32 cellular contexts compared by ENCODE assay signal in genomic region chr11:2464451-2465165, GRCh38. TPM values are rescaled to one million over a fixed set of nuclear protein-coding genes. Genes with fewer than 3 reads are reported as not detected.
DNase-seq lines count a peak whose midpoint lies in the region; ATAC-seq and TF ChIP-seq lines count a peak whose summit lies in the region.
"Had no signal": no experiment of that assay in that cellular context is flagged by ENCODE, and none has a peak within 500 bp of the region (broad histone marks: within the 10 kb centered on the region; RNA-seq: fewer than 3 reads in every experiment).

No MANE protein-coding gene starts in this region.

- H3K27ac ChIP-seq in adrenal gland (peak overlapping the region; percentile 3 to 99 (median 90)), testis (no peak overlapping the region)
- H3K27ac ChIP-seq: brain microvascular endothelial cell, hepatocyte, psoas muscle, SK-N-MC, skin epidermis, suprapubic skin had no signal

- no peak for DNase-seq in activated naive CD8-positive, alpha-beta T cell treated with anti-CD3 and anti-CD28 coated beads for 36 hours
- DNase-seq in adrenal gland (peak in 5 of 7 donors; percentile 9 to 46 (median 19)), testis (peak; percentile 11), SHP77 treated with DMSO at 0.1 percent for 48 hours (lab: John Stamatoyannopoulos, UW) (no peak), NCI-H1930 (lab: John Stamatoyannopoulos, UW) (no peak)
- DNase-seq in naive thymus-derived CD8-positive, alpha-beta T cell: no peak
- DNase-seq: activated CD4-positive, alpha-beta T cell treated with anti-CD3 and anti-CD28 coated beads for 4 hours; brain microvascular endothelial cell; C1 segment of cervical spinal cord; DND-41; effector memory CD4-positive, alpha-beta T cell; foreskin melanocyte; Kasumi-1; MV-4-11; NCI-H524 treated with DMSO at 0.1 percent for 48 hours; psoas muscle had no signal

- H3K27me3 Mint-ChIP-seq in activated naive CD8-positive, alpha-beta T cell: no peaks in the 10 kb centered on the region
- no peaks in the 10 kb centered on the region for H3K27me3 Mint-ChIP-seq in activated naive CD8-positive, alpha-beta T cell treated with anti-CD3 and anti-CD28 coated beads for 36 hours
- peaks cover 0 to 3% (median 0%) of the 10 kb centered on the region in 5 donors for H3K27me3 Mint-ChIP-seq in naive thymus-derived CD8-positive, alpha-beta T cell
- H3K27me3 Mint-ChIP-seq: activated T-helper 17 cell treated with anti-CD3 and anti-CD28 coated beads, Interleukin-2, amount 50 U/mL, for 72 hours had no signal

- POLR2A ChIA-PET in naive thymus-derived CD8-positive, alpha-beta T cell (lab: Charles Lee): interaction anchor here (1.1 to 7.6 kb wide), 3 partner anchors 17 to 490 kb away, joined by 3 to 76 read pairs (median 3); partner anchors contain the start of genes KCNQ1 and TRPM5

- H3K36me3 Mint-ChIP-seq in activated naive CD8-positive, alpha-beta T cell: no peaks in the 10 kb centered on the region
- no peaks in the 10 kb centered on the region for H3K36me3 Mint-ChIP-seq in activated naive CD8-positive, alpha-beta T cell treated with anti-CD3 and anti-CD28 coated beads for 36 hours
- no peaks in the 10 kb centered on the region for H3K36me3 Mint-ChIP-seq in naive thymus-derived CD8-positive, alpha-beta T cell
- H3K36me3 Mint-ChIP-seq: stimulated activated effector memory CD8-positive, alpha-beta T cell treated with anti-CD3 and anti-CD28 coated beads, Interleukin-12 subunit alpha, Interleukin-12 subunit beta, amount 100 ng/mL, for 72 hours had no signal

- 62 to 78% (median 69%) methylated on average over 13 of the region's 13 CpGs for WGBS in adrenal gland, 4 donors
- 88 to 94% methylated on average over 10 to 13 of the region's 13 CpGs for WGBS in testis, 2 donors

- intact Hi-C loops in adrenal gland (cut with DNase I): no loop called here
- intact Hi-C loops in testis (cut with DNase I; ENCODE audit: low total_unique reads): no loop called here

- no peaks in the 10 kb centered on the region for H3K27me3 ChIP-seq in adrenal gland
- H3K27me3 ChIP-seq in testis: no peaks in the 10 kb centered on the region
- H3K27me3 ChIP-seq: brain microvascular endothelial cell, hepatocyte, suprapubic skin had no signal

- no peaks in the 10 kb centered on the region for H3K9me3 ChIP-seq in adrenal gland (replicated peaks in 1 of 3)
- no peaks in the 10 kb centered on the region for H3K9me3 ChIP-seq in testis
- H3K9me3 ChIP-seq: HAP-1, psoas muscle, suprapubic skin had no signal

- H3K4me3 ChIP-seq in adrenal gland (peak overlapping the region in 1 of 4 donors; percentile 49), testis (no peak overlapping the region)
- H3K4me3 ChIP-seq: GM12878, HAP-1, hepatocyte, psoas muscle, SK-N-MC, skin epidermis, suprapubic skin had no signal

- H3K36me3 ChIP-seq in adrenal gland (replicated peaks in 1 of 2) (no peaks in the 10 kb centered on the region), testis (ENCODE audit: low read depth, missing control alignments) (no peaks in the 10 kb centered on the region)
- H3K36me3 ChIP-seq: brain microvascular endothelial cell, HAP-1, suprapubic skin had no signal

- no peak for TF ChIP-seq POLR2A in adrenal gland (IDR thresholded peaks at IDR 0.05)
- no peak for TF ChIP-seq POLR2A in testis (IDR thresholded peaks at IDR 0.05)

- no peaks in the 10 kb centered on the region for H3K9me3 Mint-ChIP-seq in activated naive CD8-positive, alpha-beta T cell (ENCODE audit: low read depth)
- H3K9me3 Mint-ChIP-seq in activated naive CD8-positive, alpha-beta T cell treated with anti-CD3 and anti-CD28 coated beads for 36 hours: no peaks in the 10 kb centered on the region
- H3K9me3 Mint-ChIP-seq in naive thymus-derived CD8-positive, alpha-beta T cell: no peaks in the 10 kb centered on the region
- H3K9me3 Mint-ChIP-seq: activated T-helper 17 cell treated with anti-CD3 and anti-CD28 coated beads, Interleukin-2, amount 50 U/mL, for 72 hours; neural crest cell; stimulated activated effector memory CD8-positive, alpha-beta T cell treated with anti-CD3 and anti-CD28 coated beads, Interleukin-12 subunit alpha, Interleukin-12 subunit beta, amount 100 ng/mL, for 72 hours; T-helper 1 cell treated with Interleukin-12 subunit alpha and Interleukin-12 subunit beta and Interleukin-4 antibody, amounts not matched to agents 30 μg/mL and 1 μg/mL, for 36 hours had no signal

- ATAC-seq in naive thymus-derived CD8-positive, alpha-beta T cell: no peak
- no peak for ATAC-seq in HG03280 (IDR thresholded peaks at IDR 0.05; ENCODE audit: unreplicated experiment)
- ATAC-seq: activated T-helper 17 cell treated with anti-CD3 and anti-CD28 coated beads, Interleukin-2, amount 50 U/mL, for 72 hours; esophagus mucosa; GM12878; psoas muscle; stimulated activated effector memory CD8-positive, alpha-beta T cell treated with anti-CD3 and anti-CD28 coated beads, Interleukin-12 subunit alpha, Interleukin-12 subunit beta, amount 100 ng/mL, for 72 hours had no signal

- H3K4me3 Mint-ChIP-seq in activated naive CD8-positive, alpha-beta T cell: peak overlapping the region; percentile 3
- H3K4me3 Mint-ChIP-seq in activated naive CD8-positive, alpha-beta T cell treated with anti-CD3 and anti-CD28 coated beads for 36 hours: no peak overlapping the region
- peak overlapping the region in 6 of 10 donors; percentile 23 to 66 (median 52) for H3K4me3 Mint-ChIP-seq in naive thymus-derived CD8-positive, alpha-beta T cell
- H3K4me3 Mint-ChIP-seq: activated T-helper 17 cell treated with anti-CD3 and anti-CD28 coated beads, Interleukin-2, amount 50 U/mL, for 72 hours; neural crest cell; stimulated activated effector memory CD8-positive, alpha-beta T cell treated with anti-CD3 and anti-CD28 coated beads, Interleukin-12 subunit alpha, Interleukin-12 subunit beta, amount 100 ng/mL, for 72 hours; T-helper 1 cell treated with Interleukin-12 subunit alpha and Interleukin-12 subunit beta and Interleukin-4 antibody, amounts not matched to agents 30 μg/mL and 1 μg/mL, for 36 hours had no signal

- H3K4me1 ChIP-seq in adrenal gland (replicated peaks in 1 of 2) (peaks cover 58 to 70% of the 10 kb centered on the region in 2 donors), testis (peaks cover 45% of the 10 kb centered on the region)
- H3K4me1 ChIP-seq: HAP-1, psoas muscle, suprapubic skin had no signal

- H3K27ac Mint-ChIP-seq in activated naive CD8-positive, alpha-beta T cell: no peak overlapping the region
- H3K27ac Mint-ChIP-seq in activated naive CD8-positive, alpha-beta T cell treated with anti-CD3 and anti-CD28 coated beads for 36 hours: no peak overlapping the region
- peak overlapping the region in 5 of 10 donors; percentile 33 to 86 (median 73) for H3K27ac Mint-ChIP-seq in naive thymus-derived CD8-positive, alpha-beta T cell
- H3K27ac Mint-ChIP-seq: activated T-helper 17 cell treated with anti-CD3 and anti-CD28 coated beads, Interleukin-2, amount 50 U/mL, for 72 hours; stimulated activated effector memory CD8-positive, alpha-beta T cell treated with anti-CD3 and anti-CD28 coated beads, Interleukin-12 subunit alpha, Interleukin-12 subunit beta, amount 100 ng/mL, for 72 hours; T-helper 1 cell treated with Interleukin-12 subunit alpha and Interleukin-12 subunit beta and Interleukin-4 antibody, amounts not matched to agents 30 μg/mL and 1 μg/mL, for 36 hours had no signal

- H3K4me1 Mint-ChIP-seq in activated naive CD8-positive, alpha-beta T cell (ENCODE audit: low read depth): peaks cover 62% of the 10 kb centered on the region
- peaks cover 55% of the 10 kb centered on the region for H3K4me1 Mint-ChIP-seq in activated naive CD8-positive, alpha-beta T cell treated with anti-CD3 and anti-CD28 coated beads for 36 hours
- peaks cover 38 to 86% (median 75%) of the 10 kb centered on the region in 4 donors for H3K4me1 Mint-ChIP-seq in naive thymus-derived CD8-positive, alpha-beta T cell
- H3K4me1 Mint-ChIP-seq: neural crest cell had no signal

- TF ChIP-seq CTCF in adrenal gland (IDR thresholded peaks at IDR 0.05) (no peak), testis (IDR thresholded peaks at IDR 0.05) (no peak)

RNA-seq across cellular contexts. Expression of gene KCNQ1, which starts 19.8 kb away (rescaled TPM):
- 1 to 10 TPM; 6.7 to 9.6 TPM for total RNA-seq in activated naive CD8-positive, alpha-beta T cell treated with anti-CD3 and anti-CD28 coated beads for 36 hours
- total RNA-seq in adrenal gland (100 to 1,000 TPM; 305 to 447 (median 355) TPM), testis (10 to 100 TPM; 12.8 to 24.2 TPM)
- polyA plus RNA-seq in adrenal gland (100 to 1,000 TPM; 158 to 231 (median 182) TPM), testis (ENCODE audit: insufficient read depth, low read depth, low replicate concordance) (6.0 TPM)
- total RNA-seq in naive thymus-derived CD8-positive, alpha-beta T cell: 10 to 100 TPM; 23.5 to 25.1 TPM
- polyA plus RNA-seq in naive thymus-derived CD8-positive, alpha-beta T cell: 10 to 100 TPM in 2 of 3 donors, 1 to 10 TPM in 1; 8.7 to 22.9 (median 10.4) TPM
- total RNA-seq: A673, RPMI7951 had no signal

RNA-seq across cellular contexts. Expression of gene TRPM5, which starts 20.3 kb away (rescaled TPM):
- not detected for total RNA-seq in activated naive CD8-positive, alpha-beta T cell treated with anti-CD3 and anti-CD28 coated beads for 36 hours
- 1 to 10 TPM in 3 of 8 donors, under 1 TPM in 5; 0.32 to 2.4 (median 0.83) TPM for total RNA-seq in adrenal gland
- 1 to 10 TPM in 2 of 3 donors, not detected in 1; 3.0 to 7.4 TPM for polyA plus RNA-seq in adrenal gland
- under 1 TPM; 0.60 to 0.69 TPM for total RNA-seq in naive thymus-derived CD8-positive, alpha-beta T cell
- polyA plus RNA-seq in naive thymus-derived CD8-positive, alpha-beta T cell: not detected
- total RNA-seq in testis: 1 to 10 TPM in 1 of 2 donors, under 1 TPM in 1; 0.94 to 1.1 TPM
- 0.46 TPM for polyA plus RNA-seq in testis (ENCODE audit: insufficient read depth, low read depth, low replicate concordance)
- total RNA-seq: A673; activated T-helper 17 cell treated with anti-CD3 and anti-CD28 coated beads, Interleukin-2, amount 50 U/mL, for 72 hours; esophagus mucosa; GM12878; lower leg skin; psoas muscle; RPMI7951 had no signal
- polyA plus RNA-seq: GM12878, psoas muscle had no signal

Comparison
In these comparisons a context has a peak if more than half of its experiments do, and no peak if none do; other contexts are left out.
1. DNase-seq: peak in adrenal gland (5 of 7) and testis (single experiment); none in activated naive CD8-positive, alpha-beta T cell treated with anti-CD3 and anti-CD28 coated beads for 36 hours (single experiment), naive thymus-derived CD8-positive, alpha-beta T cell (0 of 10), SHP77 treated with DMSO at 0.1 percent for 48 hours (single experiment) and NCI-H1930 (0 of 2).
2. H3K27ac ChIP-seq: peak in adrenal gland (5 of 5); none in testis (0 of 2).
3. RNA of gene KCNQ1, which starts 19.8 kb away (total RNA-seq): 305 to 447 TPM in adrenal gland; 23.5 to 25.1 TPM in naive thymus-derived CD8-positive, alpha-beta T cell, 12.8 to 24.2 TPM in testis and 6.7 to 9.6 TPM in activated naive CD8-positive, alpha-beta T cell treated with anti-CD3 and anti-CD28 coated beads for 36 hours; every median in the first group is over 10 times any median in the second.